19 cellular contexts compared by ENCODE assay signal in genomic region chr7:147170341-147171012, GRCh38.
"Had no signal": no experiment of that assay in that cellular context is flagged by ENCODE, and none has a peak within 500 bp of the region (broad histone marks: within the 10 kb centered on the region; RNA-seq: fewer than 3 reads in every experiment).

No MANE protein-coding gene starts in this region.

- H3K9me3 Mint-ChIP-seq: mesothelial cell of epicardium; T-helper 1 cell treated with Interleukin-12 subunit alpha and Interleukin-12 subunit beta and Interleukin-4 antibody, amounts not matched to agents 30 μg/mL and 1 μg/mL, for 36 hours had no signal

- H3K27ac Mint-ChIP-seq: activated naive CD4-positive, alpha-beta T cell treated with anti-CD3 and anti-CD28 coated beads, Interleukin-2, amount 50 U/mL, for 72 hours; effector memory CD8-positive, alpha-beta T cell; mesothelial cell of epicardium; natural killer cell treated with Interleukin-12 subunit alpha and Interleukin-12 subunit beta and Interleukin-15 and Interleukin-18, amount 100 ng/mL, for 72 hours; progenitor cell of endocrine pancreas; T-helper 1 cell treated with Interleukin-12 subunit alpha and Interleukin-12 subunit beta and Interleukin-4 antibody, amounts not matched to agents 30 μg/mL and 1 μg/mL, for 36 hours had no signal

- H3K36me3 ChIP-seq: cardiac muscle cell, thoracic aorta had no signal

- H3K36me3 Mint-ChIP-seq: activated naive CD4-positive, alpha-beta T cell treated with anti-CD3 and anti-CD28 coated beads, Interleukin-2, amount 50 U/mL, for 72 hours; mesothelial cell of epicardium; natural killer cell treated with Interleukin-12 subunit alpha and Interleukin-12 subunit beta and Interleukin-15 and Interleukin-18, amount 100 ng/mL, for 72 hours had no signal

- DNase-seq: activated CD4-positive, alpha-beta T cell treated with anti-CD3 and anti-CD28 coated beads for 1 hour; activated gamma-delta T cell; amniotic stem cell; dermis blood vessel endothelial cell; effector memory CD8-positive, alpha-beta T cell; foreskin fibroblast; hippocampal formation; occipital lobe; stimulated activated CD4-positive, alpha-beta T cell treated with anti-CD3 and anti-CD28 coated beads, Interleukin-12 subunit alpha, Interleukin-12 subunit beta, amount 100 ng/mL, for 4 hours; stimulated activated CD4-positive, alpha-beta T cell treated with anti-CD3 and anti-CD28 coated beads, Interleukin-2, amount 100 ng/mL, for 24 hours had no signal

- H3K9me3 ChIP-seq: thoracic aorta had no signal

- H3K4me1 Mint-ChIP-seq: mesothelial cell of epicardium had no signal

- ATAC-seq: activated naive CD4-positive, alpha-beta T cell treated with anti-CD3 and anti-CD28 coated beads, Interleukin-2, amount 50 U/mL, for 72 hours; effector memory CD8-positive, alpha-beta T cell had no signal

- H3K4me3 ChIP-seq: cardiac muscle cell, lung, thoracic aorta had no signal

- H3K27ac ChIP-seq: cardiac muscle cell, thoracic aorta, VCaP had no signal

- H3K4me3 Mint-ChIP-seq: effector memory CD8-positive, alpha-beta T cell; mesothelial cell of epicardium; natural killer cell treated with Interleukin-12 subunit alpha and Interleukin-12 subunit beta and Interleukin-15 and Interleukin-18, amount 100 ng/mL, for 72 hours; T-helper 1 cell treated with Interleukin-12 subunit alpha and Interleukin-12 subunit beta and Interleukin-4 antibody, amounts not matched to agents 30 μg/mL and 1 μg/mL, for 36 hours had no signal

- H3K27me3 Mint-ChIP-seq: effector memory CD8-positive, alpha-beta T cell; natural killer cell treated with Interleukin-12 subunit alpha and Interleukin-12 subunit beta and Interleukin-15 and Interleukin-18, amount 100 ng/mL, for 72 hours; progenitor cell of endocrine pancreas had no signal

- H3K27me3 ChIP-seq: cardiac muscle cell had no signal
